ENCODE assay signal across 8 cellular contexts in the genomic region with DNA sequence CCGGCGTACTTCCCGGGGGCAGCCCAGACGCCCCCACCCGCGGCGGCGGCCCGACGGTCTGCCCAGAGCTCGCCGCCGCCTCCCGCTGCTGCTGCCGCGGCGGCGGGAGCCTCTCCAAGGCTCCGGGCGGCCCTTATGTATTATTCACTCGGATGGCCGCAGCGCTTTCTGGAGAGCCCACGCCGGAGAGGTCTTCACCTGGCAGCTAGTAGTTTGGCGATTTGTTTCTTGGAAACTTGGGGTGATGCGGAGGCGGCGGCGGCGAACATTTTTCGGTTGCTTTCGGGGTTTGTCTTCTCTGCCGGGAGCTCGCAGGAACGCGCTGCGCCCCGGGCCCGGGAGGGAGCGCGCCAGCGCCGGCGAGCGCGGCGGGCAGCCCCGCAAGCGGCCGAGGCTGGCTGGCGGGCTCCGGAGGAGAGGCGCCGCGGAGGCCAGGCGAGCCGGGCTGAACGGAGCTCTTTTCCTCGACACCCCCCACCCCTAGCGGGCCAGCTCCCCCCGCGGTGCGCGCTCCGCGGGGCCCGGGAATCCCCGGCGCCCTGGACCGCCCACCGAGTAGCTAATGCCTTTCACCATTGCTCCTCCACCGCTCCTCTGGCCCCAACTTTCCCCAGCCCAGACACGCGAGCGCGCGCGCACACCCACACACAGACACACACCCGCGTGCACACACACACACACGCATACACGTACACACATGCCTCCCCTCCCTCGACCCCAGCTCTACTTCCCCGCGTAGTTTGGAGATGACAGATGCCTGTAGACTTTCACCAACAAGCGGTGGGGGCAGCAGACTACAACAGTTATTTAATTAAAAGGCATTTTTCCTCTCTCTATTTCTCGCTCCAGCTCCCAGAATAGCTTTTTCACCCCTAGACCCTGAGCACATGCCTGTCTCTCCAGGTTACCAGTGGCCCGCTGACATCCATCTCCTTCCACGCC.
DNase-seq lines count a peak whose midpoint lies in the region; ATAC-seq and TF ChIP-seq lines count a peak whose summit lies in the region.

No MANE protein-coding gene starts in this region.

- ATAC-seq in CD4-positive, CD25-positive, alpha-beta regulatory T cell (ENCODE audit: low read depth in 2 of 2) = no peak
- peak; percentile 44 for ATAC-seq in stimulated activated naive CD8-positive, alpha-beta T cell treated with anti-CD3 and anti-CD28 coated beads, Interleukin-15, amount 100 ng/mL, for 72 hours

- peaks cover 39% of the 10 kb centered on the region for H3K4me1 ChIP-seq in CD4-positive, CD25-positive, alpha-beta regulatory T cell (ENCODE audit: control insufficient read depth, insufficient read depth, low read length, poor library complexity, severe bottlenecking)
- peaks cover 14 to 17% of the 10 kb centered on the region in 2 donors for H3K4me1 ChIP-seq in duodenal mucosa (ENCODE audit: control insufficient read depth in 1 of 2, insufficient read depth in 2 of 2, low read length in 2 of 2)

- peak overlapping the region; percentile 84 to 93 (median 88) for H3K4me3 Mint-ChIP-seq in CD4-positive, CD25-positive, alpha-beta regulatory T cell
- peak overlapping the region; percentile 82 for H3K4me3 Mint-ChIP-seq in HFFc6
- H3K4me3 Mint-ChIP-seq in stimulated activated naive CD8-positive, alpha-beta T cell treated with anti-CD3 and anti-CD28 coated beads, Interleukin-15, amount 100 ng/mL, for 72 hours = peak overlapping the region; percentile 89 to 95

- peaks cover 0 to 3% (median 0%) of the 10 kb centered on the region in 7 donors for H3K9me3 Mint-ChIP-seq in CD4-positive, CD25-positive, alpha-beta regulatory T cell
- no peaks in the 10 kb centered on the region for H3K9me3 Mint-ChIP-seq in HFFc6
- H3K9me3 Mint-ChIP-seq in stimulated activated naive CD8-positive, alpha-beta T cell treated with anti-CD3 and anti-CD28 coated beads, Interleukin-15, amount 100 ng/mL, for 72 hours = no peaks in the 10 kb centered on the region

- no peaks in the 10 kb centered on the region for H3K36me3 ChIP-seq in CD4-positive, CD25-positive, alpha-beta regulatory T cell (ENCODE audit: control insufficient read depth, insufficient read depth, low read length)
- H3K36me3 ChIP-seq in WERI-Rb-1 (no peaks in the 10 kb centered on the region), duodenal mucosa (ENCODE audit: control insufficient read depth in 1 of 2, insufficient read depth in 2 of 2, low read length in 2 of 2) (no peaks in the 10 kb centered on the region)

- no peak overlapping the region for H3K9ac ChIP-seq in duodenal mucosa (ENCODE audit: low read depth in 1 of 2, low read length in 2 of 2)

- TF ChIP-seq CTCF in HFFc6 (IDR thresholded peaks at IDR 0.05) = no peak; the same call in 1 of the 2 replicates
- TF ChIP-seq CTCF in WERI-Rb-1 (IDR thresholded peaks at IDR 0.05; ENCODE audit: low read depth, low read length) = no peak

- DNase-seq in CD4-positive, CD25-positive, alpha-beta regulatory T cell = peak in 1 of 3 donors; percentile 9
- no peak for DNase-seq in HFFc6
- peak; percentile 46 for DNase-seq in WERI-Rb-1
- DNase-seq in medulla oblongata (ENCODE audit: extremely low spot score) = peak; percentile 12
- peak; percentile 39 to 46 for DNase-seq in stimulated activated naive CD8-positive, alpha-beta T cell treated with anti-CD3 and anti-CD28 coated beads, Interleukin-15, amount 100 ng/mL, for 72 hours
- DNase-seq in NCI-H2107 treated with DMSO at 0.1 percent for 48 hours (lab: John Stamatoyannopoulos, UW; ENCODE audit: unreplicated experiment) = no peak
- DNase-seq in mesenteric fat pad (ENCODE audit: low spot score) = no peak

- H3K9me3 ChIP-seq in CD4-positive, CD25-positive, alpha-beta regulatory T cell (ENCODE audit: control insufficient read depth in 2 of 2, low read length in 2 of 2) = no peaks in the 10 kb centered on the region
- H3K9me3 ChIP-seq in WERI-Rb-1 (ENCODE audit: severe bottlenecking) (no peaks in the 10 kb centered on the region), duodenal mucosa (ENCODE audit: control insufficient read depth in 1 of 2, low read length in 2 of 2) (no peaks in the 10 kb centered on the region)

- peak overlapping the region; percentile 55 for H3K4me3 ChIP-seq in CD4-positive, CD25-positive, alpha-beta regulatory T cell (ENCODE audit: low read depth, low read length)
- H3K4me3 ChIP-seq in WERI-Rb-1 (ENCODE audit: low read depth, low read length) (peak overlapping the region; percentile 62), duodenal mucosa (ENCODE audit: low read depth in 1 of 2, low read length in 2 of 2) (peak overlapping the region; percentile 50 to 73)

- peaks cover 87% of the 10 kb centered on the region for H3K27me3 Mint-ChIP-seq in CD4-positive, CD25-positive, alpha-beta regulatory T cell
- peaks cover 12% of the 10 kb centered on the region for H3K27me3 Mint-ChIP-seq in HFFc6 (ENCODE audit: insufficient read depth)
- H3K27me3 Mint-ChIP-seq in stimulated activated naive CD8-positive, alpha-beta T cell treated with anti-CD3 and anti-CD28 coated beads, Interleukin-15, amount 100 ng/mL, for 72 hours = peaks cover 100% of the 10 kb centered on the region

- peak overlapping the region in 1 of 3 donors; percentile 52 for H3K27ac Mint-ChIP-seq in CD4-positive, CD25-positive, alpha-beta regulatory T cell
- no peak overlapping the region for H3K27ac Mint-ChIP-seq in HFFc6
- H3K27ac Mint-ChIP-seq in stimulated activated naive CD8-positive, alpha-beta T cell treated with anti-CD3 and anti-CD28 coated beads, Interleukin-15, amount 100 ng/mL, for 72 hours = peak overlapping the region in 1 of 2 donors; percentile 79

- peaks cover 0 to 39% (median 26%) of the 10 kb centered on the region in 4 donors for H3K4me1 Mint-ChIP-seq in CD4-positive, CD25-positive, alpha-beta regulatory T cell
- H3K4me1 Mint-ChIP-seq in HFFc6 (ENCODE audit: low read depth) = peaks cover 31% of the 10 kb centered on the region
- H3K4me1 Mint-ChIP-seq in stimulated activated naive CD8-positive, alpha-beta T cell treated with anti-CD3 and anti-CD28 coated beads, Interleukin-15, amount 100 ng/mL, for 72 hours = peaks cover 49% of the 10 kb centered on the region

- peaks cover 3% of the 10 kb centered on the region for H3K36me3 Mint-ChIP-seq in CD4-positive, CD25-positive, alpha-beta regulatory T cell
- H3K36me3 Mint-ChIP-seq in HFFc6 (ENCODE audit: low read depth) = no peaks in the 10 kb centered on the region

- peaks cover 30% of the 10 kb centered on the region for H3K27me3 ChIP-seq in CD4-positive, CD25-positive, alpha-beta regulatory T cell (ENCODE audit: control insufficient read depth, insufficient read depth, low read length)
- H3K27me3 ChIP-seq in WERI-Rb-1 (ENCODE audit: insufficient read depth, low read depth, severe bottlenecking) (peaks cover 30% of the 10 kb centered on the region), duodenal mucosa (ENCODE audit: control insufficient read depth in 1 of 2, insufficient read depth in 2 of 2, low read length in 2 of 2) (peaks cover 30 to 52% of the 10 kb centered on the region in 2 donors)

- H3K27ac ChIP-seq in CD4-positive, CD25-positive, alpha-beta regulatory T cell (ENCODE audit: insufficient read depth, low read length, poor library complexity, severe bottlenecking) = no peak overlapping the region
- H3K27ac ChIP-seq in WERI-Rb-1 (no peak overlapping the region), duodenal mucosa (ENCODE audit: low read depth, low read length) (no peak overlapping the region)

Comparison
In these comparisons a context has a peak if more than half of its experiments do, and no peak if none do; other contexts are left out.
1. DNase-seq: peak in WERI-Rb-1 (single experiment), medulla oblongata (single experiment) and stimulated activated naive CD8-positive, alpha-beta T cell treated with anti-CD3 and anti-CD28 coated beads, Interleukin-15, amount 100 ng/mL, for 72 hours (2 of 2); none in HFFc6 (single experiment), NCI-H2107 treated with DMSO at 0.1 percent for 48 hours (single experiment) and mesenteric fat pad (single experiment).
2. Peak in every context shown above with its lines, with median percentiles within 50 percentile points of each other: H3K4me3 ChIP-seq and H3K4me3 Mint-ChIP-seq.